ENCODE assay signal across 17 cellular contexts in the genomic region with DNA sequence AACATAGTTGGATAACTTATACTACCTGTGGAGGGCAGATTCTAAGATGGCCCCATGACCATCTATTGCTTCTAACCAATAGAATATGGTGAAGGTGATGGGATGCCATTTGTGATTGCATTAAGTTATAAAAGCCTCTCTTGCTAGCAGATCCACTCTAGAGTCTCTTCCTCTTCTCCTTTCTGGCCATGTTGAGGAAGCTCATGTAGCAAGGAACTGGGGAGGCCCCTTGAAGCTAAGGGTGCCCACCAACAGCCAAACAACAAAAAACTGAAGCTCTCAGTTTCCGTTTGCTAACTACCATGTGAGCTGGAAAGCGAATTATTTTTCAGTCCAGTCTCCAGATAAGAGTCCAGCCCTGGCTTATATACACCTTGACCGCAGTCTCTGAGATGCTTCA.
"Had no signal": no experiment of that assay in that cellular context is flagged by ENCODE, and none has a peak within 500 bp of the region (broad histone marks: within the 10 kb centered on the region; RNA-seq: fewer than 3 reads in every experiment).

No MANE protein-coding gene starts in this region.

- H3K27me3 ChIP-seq: esophagus squamous epithelium, thyroid gland had no signal

- H3K9me3 ChIP-seq: esophagus squamous epithelium, thyroid gland had no signal

- DNase-seq: activated B cell treated with CpG ODN at 0.5 μM for 24 hours; activated CD4-positive, alpha-beta T cell treated with anti-CD3 and anti-CD28 coated beads for 48 hours; activated CD8-positive, alpha-beta T cell treated with anti-CD3 and anti-CD28 coated beads for 36 hours; activated naive CD4-positive, alpha-beta T cell; activated naive CD8-positive, alpha-beta T cell treated with anti-CD3 and anti-CD28 coated beads for 36 hours; activated T-cell treated with anti-CD3 and anti-CD28 coated beads, Interleukin-2, amount 50 U/mL, for 1 hour; amniotic stem cell; dermis blood vessel endothelial cell; effector memory CD4-positive, alpha-beta T cell; esophagus squamous epithelium; immature natural killer cell; nucleus accumbens; retina; stimulated activated CD8-positive, alpha-beta memory T cell treated with anti-CD3 and anti-CD28 coated beads, Interleukin-4, amount 100 ng/mL, for 48 hours; stimulated activated naive CD4-positive, alpha-beta T cell; thyroid gland had no signal

- H3K4me3 ChIP-seq: esophagus squamous epithelium, thyroid gland had no signal

- H3K4me1 ChIP-seq: esophagus squamous epithelium, thyroid gland had no signal

- ATAC-seq: activated CD8-positive, alpha-beta T cell treated with anti-CD3 and anti-CD28 coated beads for 36 hours; activated T-helper 17 cell treated with anti-CD3 and anti-CD28 coated beads, Interleukin-2, amount 50 U/mL, for 72 hours had no signal

- H3K36me3 ChIP-seq: esophagus squamous epithelium, thyroid gland had no signal

- H3K27ac ChIP-seq: esophagus squamous epithelium, thyroid gland had no signal
